ENCODE assay signal across 1 cellular context in genomic region chr6:130212215-130212874, GRCh38.
TF ChIP-seq lines count a peak whose summit lies in the region.

No MANE protein-coding gene starts in this region.

TF ChIP-seq in K562, 482 proteins besides CTCF, POLR2A, EP300 and RAD21:
- TF ChIP-seq, protein P1, sequence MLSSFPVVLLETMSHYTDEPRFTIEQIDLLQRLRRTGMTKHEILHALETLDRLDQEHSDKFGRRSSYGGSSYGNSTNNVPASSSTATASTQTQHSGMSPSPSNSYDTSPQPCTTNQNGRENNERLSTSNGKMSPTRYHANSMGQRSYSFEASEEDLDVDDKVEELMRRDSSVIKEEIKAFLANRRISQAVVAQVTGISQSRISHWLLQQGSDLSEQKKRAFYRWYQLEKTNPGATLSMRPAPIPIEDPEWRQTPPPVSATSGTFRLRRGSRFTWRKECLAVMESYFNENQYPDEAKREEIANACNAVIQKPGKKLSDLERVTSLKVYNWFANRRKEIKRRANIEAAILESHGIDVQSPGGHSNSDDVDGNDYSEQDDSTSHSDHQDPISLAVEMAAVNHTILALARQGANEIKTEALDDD (IDR thresholded peaks at IDR 0.05), result peak; percentile 55; the same call in 1 of the 2 replicates
- TF ChIP-seq CBFB (CRISPR knock-in tag; IDR thresholded peaks at IDR 0.05), result no peak
